Comparison of ENCODE assay signal across 1 cellular context in the genomic region with DNA sequence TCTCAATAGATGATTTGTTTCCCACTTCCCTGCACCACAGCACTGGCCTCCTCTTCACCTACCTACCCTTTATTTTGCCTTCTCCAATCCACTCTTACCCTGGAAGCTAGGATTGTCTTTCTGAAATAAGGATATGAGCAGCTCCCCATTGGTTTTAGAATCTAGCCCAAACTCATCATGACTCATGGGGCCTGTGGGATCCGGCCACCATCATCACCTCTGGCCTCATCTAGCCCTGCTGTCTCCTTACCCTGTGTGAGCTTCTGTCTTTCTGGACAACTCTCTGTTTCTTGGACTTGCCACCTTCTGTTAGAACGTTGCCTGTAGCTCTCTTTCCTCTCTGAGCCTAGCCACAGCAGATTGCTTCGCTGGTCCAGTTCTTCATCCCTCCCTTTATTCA.
TF ChIP-seq lines count a peak whose summit lies in the region.

No MANE protein-coding gene starts in this region.

TF ChIP-seq in liver, 16 proteins besides CTCF, POLR2A, EP300 and RAD21 (continued from another document):
- no peak for TF ChIP-seq REST (IDR thresholded peaks at IDR 0.05)
- no peak for TF ChIP-seq SP1 (IDR thresholded peaks at IDR 0.05)
- TF ChIP-seq RXRA (IDR thresholded peaks at IDR 0.05): no peak
- TF ChIP-seq, protein P1, sequence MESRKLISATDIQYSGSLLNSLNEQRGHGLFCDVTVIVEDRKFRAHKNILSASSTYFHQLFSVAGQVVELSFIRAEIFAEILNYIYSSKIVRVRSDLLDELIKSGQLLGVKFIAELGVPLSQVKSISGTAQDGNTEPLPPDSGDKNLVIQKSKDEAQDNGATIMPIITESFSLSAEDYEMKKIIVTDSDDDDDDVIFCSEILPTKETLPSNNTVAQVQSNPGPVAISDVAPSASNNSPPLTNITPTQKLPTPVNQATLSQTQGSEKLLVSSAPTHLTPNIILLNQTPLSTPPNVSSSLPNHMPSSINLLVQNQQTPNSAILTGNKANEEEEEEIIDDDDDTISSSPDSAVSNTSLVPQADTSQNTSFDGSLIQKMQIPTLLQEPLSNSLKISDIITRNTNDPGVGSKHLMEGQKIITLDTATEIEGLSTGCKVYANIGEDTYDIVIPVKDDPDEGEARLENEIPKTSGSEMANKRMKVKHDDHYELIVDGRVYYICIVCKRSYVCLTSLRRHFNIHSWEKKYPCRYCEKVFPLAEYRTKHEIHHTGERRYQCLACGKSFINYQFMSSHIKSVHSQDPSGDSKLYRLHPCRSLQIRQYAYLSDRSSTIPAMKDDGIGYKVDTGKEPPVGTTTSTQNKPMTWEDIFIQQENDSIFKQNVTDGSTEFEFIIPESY (IDR thresholded peaks at IDR 0.05): no peak
- TF ChIP-seq NR2F2 (IDR thresholded peaks at IDR 0.05): no peak
- TF ChIP-seq, protein P2, sequence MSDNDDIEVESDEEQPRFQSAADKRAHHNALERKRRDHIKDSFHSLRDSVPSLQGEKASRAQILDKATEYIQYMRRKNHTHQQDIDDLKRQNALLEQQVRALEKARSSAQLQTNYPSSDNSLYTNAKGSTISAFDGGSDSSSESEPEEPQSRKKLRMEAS (IDR thresholded peaks at IDR 0.05): no peak
- TF ChIP-seq HNF4G (IDR thresholded peaks at IDR 0.05): no peak
- TF ChIP-seq FOXA1 (IDR thresholded peaks at IDR 0.05): no peak
- no peak for TF ChIP-seq HNF4A (conservative IDR thresholded peaks at IDR 0.05)
- TF ChIP-seq JUND (IDR thresholded peaks at IDR 0.05): no peak
- no peak for TF ChIP-seq TAF1 (conservative IDR thresholded peaks at IDR 0.05)
